ENCODE assay signal across 18 cellular contexts in genomic region chr5:74233571-74233970, GRCh38.
A peak's percentile ranks its signal among the peaks of the same experiment; 100 is the strongest.
DNase-seq lines count a peak whose midpoint lies in the region; ATAC-seq and TF ChIP-seq lines count a peak whose summit lies in the region.
"Had no signal": no experiment of that assay in that cellular context is flagged by ENCODE, and none has a peak within 500 bp of the region (broad histone marks: within the 10 kb centered on the region; RNA-seq: fewer than 3 reads in every experiment).

No MANE protein-coding gene starts in this region.

- POLR2A ChIA-PET in PC-3 (lab: Charles Lee; ENCODE audit: unreplicated experiment), result no interaction called here

- H3F3A ChIP-seq in PC-3 (ENCODE audit: low read length, unreplicated experiment), result peaks cover 4% of the 10 kb centered on the region

- no peaks in the 10 kb centered on the region for H4K20me1 ChIP-seq in PC-3 (ENCODE audit: low read length)
- no peaks in the 10 kb centered on the region for H4K20me1 ChIP-seq in osteoblast (ENCODE audit: insufficient read depth, low read length)

- H3K4me1 ChIP-seq in PC-3 (ENCODE audit: insufficient read depth, low read length) (peaks cover 50% of the 10 kb centered on the region), osteoblast (ENCODE audit: insufficient read depth, low read length) (peaks cover 39% of the 10 kb centered on the region), right cardiac atrium (ENCODE audit: control insufficient read depth, insufficient read depth, low read length) (no peaks in the 10 kb centered on the region)
- H3K4me1 ChIP-seq: ascending aorta, stomach had no signal

- TF ChIP-seq POLR2A in GM18505 (IDR thresholded peaks at IDR 0.05; ENCODE audit: borderline replicate concordance, extremely low read depth, insufficient read depth, insufficient read length), result no peak

- peak; percentile 82 for ATAC-seq in PC-3
- no peak for ATAC-seq in right cardiac atrium
- no peak for ATAC-seq in GM18505 (IDR thresholded peaks at IDR 0.05; ENCODE audit: unreplicated experiment)
- ATAC-seq: HepG2 had no signal

- H3K79me2 ChIP-seq in PC-3 (ENCODE audit: low read length), result no peaks in the 10 kb centered on the region
- no peaks in the 10 kb centered on the region for H3K79me2 ChIP-seq in osteoblast (ENCODE audit: insufficient read depth, low read length)

- BruUV-seq in PC-3 (replicated peaks; lab: Mats Ljungman, UMichigan), result no TSS peak

- no peaks in the 10 kb centered on the region for H3K9me2 ChIP-seq in PC-3 (replicated peaks; ENCODE audit: low read length)

- TF ChIP-seq CTCF in PC-3 (conservative IDR thresholded peaks at IDR 0.05; ENCODE audit: low read depth, low read length) (no peak), osteoblast (IDR thresholded peaks at IDR 0.05; ENCODE audit: extremely low read depth, low read depth, low read length) (no peak)

- WGBS in right cardiac atrium, result 91% methylated on average over 1 of the region's 1 CpG

- H3K4me2 ChIP-seq in PC-3 (ENCODE audit: low read length), result peak overlapping the region; percentile 63
- peak overlapping the region; percentile 18 for H3K4me2 ChIP-seq in osteoblast (ENCODE audit: insufficient read depth, low read length)

- H3K27me3 ChIP-seq in PC-3 (ENCODE audit: low read length) (no peaks in the 10 kb centered on the region), osteoblast (ENCODE audit: insufficient read depth, low read length) (no peaks in the 10 kb centered on the region), right cardiac atrium (ENCODE audit: control insufficient read depth, insufficient read depth) (no peaks in the 10 kb centered on the region)
- H3K27me3 ChIP-seq: ascending aorta, stomach had no signal

- CTCF ChIA-PET in PC-3 (lab: Charles Lee), result no interaction called here

- H2AFZ ChIP-seq in PC-3 (ENCODE audit: low read length), result no peak overlapping the region
- H2AFZ ChIP-seq in osteoblast (ENCODE audit: low read length), result peak overlapping the region; percentile 11

- H3K27ac ChIP-seq in PC-3 (ENCODE audit: low read length) (peak overlapping the region; percentile 79), epithelial cell of prostate (peak overlapping the region; percentile 62), osteoblast (ENCODE audit: low read depth, low read length) (peak overlapping the region; percentile 79), right cardiac atrium (ENCODE audit: low read length) (no peak overlapping the region)
- H3K27ac ChIP-seq: ascending aorta, stomach had no signal

- intact Hi-C loops in PC-3 (cut with micrococcal nuclease) (loop anchor here (5.0 kb wide), 2 partner anchors 154 to 409 kb away; partner anchors contain the start of gene ENC1), right cardiac atrium (cut with DNase I) (no loop called here)

- H3K4me3 ChIP-seq in PC-3 (ENCODE audit: low read length) (no peak overlapping the region), osteoblast (ENCODE audit: insufficient read depth, low read length) (no peak overlapping the region), right cardiac atrium (ENCODE audit: low read length) (no peak overlapping the region)
- H3K4me3 ChIP-seq: ascending aorta, lung, skin epidermis, stomach had no signal

- H3K9me3 ChIP-seq in PC-3 (ENCODE audit: low read length) (no peaks in the 10 kb centered on the region), osteoblast (ENCODE audit: low read depth, low read length) (no peaks in the 10 kb centered on the region), right cardiac atrium (ENCODE audit: control insufficient read depth, low read length) (no peaks in the 10 kb centered on the region)
- H3K9me3 ChIP-seq: ascending aorta, stomach had no signal

- peak overlapping the region; percentile 5; the same call in 1 of the 2 replicates for H3K9ac ChIP-seq in PC-3 (ENCODE audit: low read length)

- DNase-seq in EL (peak; percentile 86), PC-3 (peak; percentile 88), epithelial cell of prostate (ENCODE audit: low read depth, low spot score) (no peak), osteoblast (ENCODE audit: insufficient read length, low spot score, missing footprints) (peak; percentile 19), right cardiac atrium (no peak), NCI-H146 treated with DMSO at 0.1 percent for 48 hours (lab: John Stamatoyannopoulos, UW; ENCODE audit: unreplicated experiment) (no peak), NCI-H446 (lab: John Stamatoyannopoulos, UW) (no peak)
- DNase-seq: activated CD4-positive, alpha-beta T cell treated with anti-CD3 and anti-CD28 coated beads, Interleukin-2, amount 50 U/mL, for 1 hour; CD4-positive, alpha-beta memory T cell; NCI-H1417; NCI-H524; stomach; T-helper 9 cell had no signal

- no peaks in the 10 kb centered on the region for H3K36me3 ChIP-seq in PC-3 (ENCODE audit: low read depth, low read length)
- no peaks in the 10 kb centered on the region for H3K36me3 ChIP-seq in osteoblast (ENCODE audit: insufficient read depth, low read length)
- H3K36me3 ChIP-seq: ascending aorta, stomach had no signal

Comparison
In these comparisons a context has a peak if more than half of its experiments do, and no peak if none do; other contexts are left out.
1. DNase-seq: peak in EL (single experiment), PC-3 (single experiment) and osteoblast (single experiment); none in epithelial cell of prostate (single experiment), right cardiac atrium (0 of 3), NCI-H146 treated with DMSO at 0.1 percent for 48 hours (single experiment) and NCI-H446 (0 of 2).